Comparison of ENCODE assay signal across 7 cellular contexts in the genomic region with DNA sequence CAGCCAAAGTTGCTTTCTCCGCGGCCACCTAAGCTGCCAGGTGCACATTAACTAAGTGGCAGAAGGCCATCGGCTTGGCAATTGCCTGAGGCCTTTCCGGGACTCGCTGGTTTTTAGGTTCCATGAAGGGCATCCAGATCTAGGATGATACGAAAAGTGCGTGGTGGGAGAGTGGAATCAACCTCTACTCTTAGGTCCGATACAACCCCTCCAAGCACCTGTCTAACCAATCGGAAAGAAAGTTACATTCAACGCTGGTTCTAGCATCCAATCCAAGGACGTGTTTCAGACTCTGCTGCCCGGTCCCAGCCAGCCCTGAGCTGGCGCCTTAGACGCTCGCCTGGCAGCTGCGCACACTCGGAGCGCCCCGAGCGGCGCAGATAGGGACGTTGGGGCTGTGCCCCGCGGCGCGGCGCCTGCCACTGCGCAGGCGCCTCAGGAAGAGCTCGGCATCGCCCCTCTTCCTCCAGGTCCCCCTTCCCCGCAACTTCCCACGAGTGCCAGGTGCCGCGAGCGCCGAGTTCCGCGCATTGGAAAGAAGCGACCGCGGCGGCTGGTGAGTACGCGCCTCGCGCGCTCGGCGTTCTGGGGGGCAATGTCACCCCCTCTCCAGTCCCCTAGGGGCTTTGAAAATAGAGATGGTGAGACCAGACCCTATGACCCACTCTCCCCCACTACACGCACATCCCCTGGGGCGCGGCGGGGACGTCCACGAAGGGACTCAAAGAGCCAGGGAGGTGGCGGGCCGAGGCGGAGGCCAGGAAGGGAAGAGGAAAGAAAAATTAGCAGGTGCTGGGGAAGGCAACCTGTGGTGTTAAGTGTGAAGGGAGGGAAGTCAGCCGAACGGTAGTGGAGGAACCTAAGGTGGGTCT. TPM values are rescaled to one million over a fixed set of nuclear protein-coding genes. Genes with fewer than 3 reads are reported as not detected.
A peak's percentile ranks its signal among the peaks of the same experiment; 100 is the strongest.
DNase-seq lines count a peak whose midpoint lies in the region; ATAC-seq, FAIRE-seq and TF ChIP-seq lines count a peak whose summit lies in the region.

A gene with protein sequence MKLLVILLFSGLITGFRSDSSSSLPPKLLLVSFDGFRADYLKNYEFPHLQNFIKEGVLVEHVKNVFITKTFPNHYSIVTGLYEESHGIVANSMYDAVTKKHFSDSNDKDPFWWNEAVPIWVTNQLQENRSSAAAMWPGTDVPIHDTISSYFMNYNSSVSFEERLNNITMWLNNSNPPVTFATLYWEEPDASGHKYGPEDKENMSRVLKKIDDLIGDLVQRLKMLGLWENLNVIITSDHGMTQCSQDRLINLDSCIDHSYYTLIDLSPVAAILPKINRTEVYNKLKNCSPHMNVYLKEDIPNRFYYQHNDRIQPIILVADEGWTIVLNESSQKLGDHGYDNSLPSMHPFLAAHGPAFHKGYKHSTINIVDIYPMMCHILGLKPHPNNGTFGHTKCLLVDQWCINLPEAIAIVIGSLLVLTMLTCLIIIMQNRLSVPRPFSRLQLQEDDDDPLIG (plus strand): TSS at position 356 of the 872 bp plus-strand sequence. CDS start 9,595 bp downstream, outside the sequence.

- TF ChIP-seq CTCF in kidney (IDR thresholded peaks at IDR 0.05; ENCODE audit: borderline replicate concordance, extremely low read depth, insufficient read depth), result no peak

- peak within 1 kb of the TSS; percentile 68 to 90 for H3K9ac ChIP-seq in kidney (ENCODE audit: low read length in 2 of 2)

- intact Hi-C loops in kidney (cut with DNase I), result no loop called here

- H3K9me3 ChIP-seq in kidney (ENCODE audit: control insufficient read depth in 1 of 2, low read length in 2 of 2), result no peaks in the 10 kb centered on the region

- no peaks in the 10 kb centered on the region for H3K36me3 ChIP-seq in kidney (ENCODE audit: control insufficient read depth in 1 of 2, insufficient read depth in 2 of 2, low read length in 2 of 2)

- FAIRE-seq in kidney (lab: Jason Lieb, UNC), result peak; percentile 89

- H3K27ac ChIP-seq in kidney (ENCODE audit: low read depth in 2 of 2, low read length in 2 of 2), result peak within 1 kb of the TSS; percentile 65 to 72

- peaks cover 2 to 6% of the 10 kb centered on the region in 2 donors for H3K4me1 ChIP-seq in kidney (ENCODE audit: control insufficient read depth in 1 of 2, insufficient read depth in 1 of 2, low read depth in 1 of 2, low read length in 2 of 2)

- ATAC-seq in GM18520 (IDR thresholded peaks at IDR 0.05; ENCODE audit: unreplicated experiment) (peak; percentile 97), HG03064 (IDR thresholded peaks at IDR 0.05; ENCODE audit: low read depth, unreplicated experiment) (peak; percentile 96)
- ATAC-seq in activated CD4-positive, CD25-positive, alpha-beta regulatory T cell treated with anti-CD3 and anti-CD28 coated beads, Interleukin-2, amount 50 U/mL, for 24 hours, result peak; percentile 100

- peak within 1 kb of the TSS; percentile 79 to 87 for H3K4me3 ChIP-seq in kidney (ENCODE audit: low read length in 2 of 2)

- peak; percentile 99 for DNase-seq in NCI-H2171 treated with DMSO at 0.1 percent for 48 hours (lab: John Stamatoyannopoulos, UW)
- peak; percentile 68 to 76 for DNase-seq in cerebellar nuclear complex (lab: John Stamatoyannopoulos, UW)
- peak; percentile 96 for DNase-seq in kidney
- DNase-seq in stimulated activated CD4-positive, alpha-beta T cell treated with anti-CD3 and anti-CD28 coated beads, Interleukin-15, amount 100 ng/mL, for 1 hour (ENCODE audit: low read depth in 1 of 2, low spot score in 1 of 2), result peak; percentile 76 to 80

RNA-seq across cellular contexts. Expression of the gene that starts here (rescaled TPM):
- total RNA-seq in kidney, result 28.8 TPM
- 11.5 TPM for polyA plus RNA-seq in kidney (ENCODE audit: insufficient read depth, low read depth, low replicate concordance)

Comparison
In these comparisons a context has a peak if more than half of its experiments do, and no peak if none do; other contexts are left out.
1. Peak in every context shown above with its lines: DNase-seq, ATAC-seq, H3K4me3 ChIP-seq and H3K27ac ChIP-seq.